In genomic region chr10:132590752-132591121, GRCh38 we compare ENCODE assay signal across 16 cellular contexts. TPM values are rescaled to one million over a fixed set of nuclear protein-coding genes. Genes with fewer than 3 reads are reported as not detected.
DNase-seq lines count a peak whose midpoint lies in the region; ATAC-seq and TF ChIP-seq lines count a peak whose summit lies in the region.
"Had no signal": no experiment of that assay in that cellular context is flagged by ENCODE, and none has a peak within 500 bp of the region (broad histone marks: within the 10 kb centered on the region; RNA-seq: fewer than 3 reads in every experiment).

No MANE protein-coding gene starts in this region.

- H3K27ac ChIP-seq in left ventricle myocardium inferior (replicated peaks) (peak overlapping the region; percentile 86), aorta (ENCODE audit: low read depth in 1 of 2, low read length in 2 of 2) (peak overlapping the region; percentile 7 to 48)
- H3K27ac ChIP-seq: testis had no signal

- H3K4me1 Mint-ChIP-seq in endothelial cell (ENCODE audit: unreplicated experiment) = peaks cover 55% of the 10 kb centered on the region
- peaks cover 81 to 86% of the 10 kb centered on the region in 2 donors for H3K4me1 Mint-ChIP-seq in natural killer cell treated with Interleukin-12 subunit alpha and Interleukin-12 subunit beta and Interleukin-15 and Interleukin-18, amount 100 ng/mL, for 72 hours (ENCODE audit: low read depth in 2 of 2)

- H3K27me3 Mint-ChIP-seq in endothelial cell (ENCODE audit: unreplicated experiment) = peaks cover 10% of the 10 kb centered on the region
- H3K27me3 Mint-ChIP-seq in natural killer cell treated with Interleukin-12 subunit alpha and Interleukin-12 subunit beta and Interleukin-15 and Interleukin-18, amount 100 ng/mL, for 72 hours = no peaks in the 10 kb centered on the region
- H3K27me3 Mint-ChIP-seq: T-helper 17 cell had no signal

- H3K9me3 ChIP-seq in left ventricle myocardium inferior (replicated peaks) (no peaks in the 10 kb centered on the region), aorta (ENCODE audit: control insufficient read depth, low read length) (no peaks in the 10 kb centered on the region)
- H3K9me3 ChIP-seq: spleen, testis had no signal

- 60 to 64% methylated on average over 10 of the region's 10 CpGs for WGBS in aorta, 2 donors

- peak overlapping the region; percentile 71 for H3K4me3 Mint-ChIP-seq in endothelial cell (ENCODE audit: unreplicated experiment)
- peak overlapping the region; percentile 18 for H3K4me3 Mint-ChIP-seq in natural killer cell treated with Interleukin-12 subunit alpha and Interleukin-12 subunit beta and Interleukin-15 and Interleukin-18, amount 100 ng/mL, for 72 hours
- H3K4me3 Mint-ChIP-seq: activated T-helper 1 cell treated with anti-CD3 and anti-CD28 coated beads, Interleukin-12 subunit alpha, Interleukin-12 subunit beta, Interleukin-2, Interleukin-4 antibody, amounts not matched to agents 30 ng/mL and 10 ng/mL and 1 ng/mL, durations not matched to agents 14 hours and 24 hours and 36 hours; T-helper 17 cell had no signal

- H3K27me3 ChIP-seq in left ventricle myocardium inferior (ENCODE audit: low read depth) = no peaks in the 10 kb centered on the region
- no peaks in the 10 kb centered on the region for H3K27me3 ChIP-seq in aorta (ENCODE audit: control insufficient read depth in 1 of 2, insufficient read depth in 2 of 2, low read length in 1 of 2)
- H3K27me3 ChIP-seq: spleen, testis had no signal

- peak overlapping the region; percentile 70 for H3K27ac Mint-ChIP-seq in endothelial cell (ENCODE audit: unreplicated experiment)
- H3K27ac Mint-ChIP-seq in natural killer cell treated with Interleukin-12 subunit alpha and Interleukin-12 subunit beta and Interleukin-15 and Interleukin-18, amount 100 ng/mL, for 72 hours = peak overlapping the region; percentile 91 to 95
- H3K27ac Mint-ChIP-seq: activated T-helper 1 cell treated with anti-CD3 and anti-CD28 coated beads, Interleukin-12 subunit alpha, Interleukin-12 subunit beta, Interleukin-2, Interleukin-4 antibody, amounts not matched to agents 30 ng/mL and 10 ng/mL and 1 ng/mL, durations not matched to agents 14 hours and 24 hours and 36 hours had no signal

- DNase-seq in left ventricle myocardium inferior (no peak), Right ventricle myocardium superior (no peak), endothelial cell (ENCODE audit: low spot score) (no peak), aorta (no peak), nucleus accumbens (lab: John Stamatoyannopoulos, UW) (no peak), inferior parietal cortex (ENCODE audit: extremely low spot score) (no peak)
- DNase-seq in natural killer cell treated with Interleukin-12 subunit alpha and Interleukin-12 subunit beta and Interleukin-15 and Interleukin-18, amount 100 ng/mL, for 72 hours (ENCODE audit: low spot score) = peak; percentile 59
- DNase-seq: activated CD4-positive, alpha-beta T cell treated with anti-CD3 and anti-CD28 coated beads for 4 hours; NCI-H1417 treated with DMSO at 0.1 percent for 48 hours; NCI-H345; OCI-M1; spleen; T-helper 17 cell; testis had no signal

- intact Hi-C loops in left ventricle myocardium inferior (cut with micrococcal nuclease) (no loop called here), Right ventricle myocardium superior (cut with DNase I) (no loop called here), aorta (cut with DNase I) (loop anchor here in 1 of 2 donors (5.0 kb wide), 1 partner anchor 37 kb away; no protein-coding TSS in a partner anchor)

- TF ChIP-seq CTCF in left ventricle myocardium inferior (IDR thresholded peaks at IDR 0.05; ENCODE audit: borderline replicate concordance) = no peak
- TF ChIP-seq CTCF in endothelial cell (IDR thresholded peaks at IDR 0.05; ENCODE audit: unreplicated experiment) = no peak

- H3K9me3 Mint-ChIP-seq in endothelial cell (ENCODE audit: unreplicated experiment) = no peaks in the 10 kb centered on the region
- no peaks in the 10 kb centered on the region for H3K9me3 Mint-ChIP-seq in natural killer cell treated with Interleukin-12 subunit alpha and Interleukin-12 subunit beta and Interleukin-15 and Interleukin-18, amount 100 ng/mL, for 72 hours

- ATAC-seq in Right ventricle myocardium superior (ENCODE audit: poor library complexity) = no peak
- ATAC-seq in natural killer cell treated with Interleukin-12 subunit alpha and Interleukin-12 subunit beta and Interleukin-15 and Interleukin-18, amount 100 ng/mL, for 72 hours = no peak
- ATAC-seq in aorta (ENCODE audit: low FRiP score) = no peak
- ATAC-seq in GM19452 (IDR thresholded peaks at IDR 0.05; ENCODE audit: unreplicated experiment) = no peak
- ATAC-seq: T-helper 17 cell had no signal

- H3K4me1 ChIP-seq in left ventricle myocardium inferior = peaks cover 100% of the 10 kb centered on the region
- H3K4me1 ChIP-seq in aorta (ENCODE audit: control insufficient read depth in 1 of 2, insufficient read depth in 2 of 2, low read length in 2 of 2) = peaks cover 3 to 8% of the 10 kb centered on the region in 2 donors

- no peaks in the 10 kb centered on the region for H3K36me3 ChIP-seq in left ventricle myocardium inferior
- H3K36me3 ChIP-seq in aorta (ENCODE audit: control insufficient read depth in 1 of 2, insufficient read depth in 2 of 2, low read length in 1 of 2) = no peaks in the 10 kb centered on the region
- H3K36me3 ChIP-seq: spleen had no signal

- H3K36me3 Mint-ChIP-seq in endothelial cell (ENCODE audit: low read depth, unreplicated experiment) = peaks cover 8% of the 10 kb centered on the region
- H3K36me3 Mint-ChIP-seq in natural killer cell treated with Interleukin-12 subunit alpha and Interleukin-12 subunit beta and Interleukin-15 and Interleukin-18, amount 100 ng/mL, for 72 hours = no peaks in the 10 kb centered on the region

- no peak overlapping the region for H3K4me3 ChIP-seq in left ventricle myocardium inferior
- H3K4me3 ChIP-seq in aorta (ENCODE audit: low read length in 2 of 2) = no peak overlapping the region
- H3K4me3 ChIP-seq: spleen, testis had no signal

RNA-seq across cellular contexts. Expression of gene INPP5A, which starts 53.1 kb away (rescaled TPM):
- total RNA-seq in left ventricle myocardium inferior (105 TPM), Right ventricle myocardium superior (99.1 TPM), endothelial cell (ENCODE audit: unreplicated experiment) (45.2 TPM), aorta (100 to 1,000 TPM in 1 of 2 donors, 10 to 100 TPM in 1; 66.4 to 112 TPM)
- total RNA-seq in natural killer cell treated with Interleukin-12 subunit alpha and Interleukin-12 subunit beta and Interleukin-15 and Interleukin-18, amount 100 ng/mL, for 72 hours = 10 to 100 TPM; 14.8 to 18.6 TPM
- 10 to 100 TPM; 37.7 to 43.4 TPM for polyA plus RNA-seq in aorta
